21 cellular contexts compared by ENCODE assay signal in genomic region chr4:26533685-26534084, GRCh38. TPM values are rescaled to one million over a fixed set of nuclear protein-coding genes. Genes with fewer than 3 reads are reported as not detected.
A peak's percentile ranks its signal among the peaks of the same experiment; 100 is the strongest.
DNase-seq lines count a peak whose midpoint lies in the region; FAIRE-seq and TF ChIP-seq lines count a peak whose summit lies in the region.
"Had no signal": no experiment of that assay in that cellular context is flagged by ENCODE, and none has a peak within 500 bp of the region (broad histone marks: within the 10 kb centered on the region; RNA-seq: fewer than 3 reads in every experiment).

No MANE protein-coding gene starts in this region.

- no peak overlapping the region for H4K5ac ChIP-seq in H1 (ENCODE audit: insufficient read length, low read depth, low read length)

- no peaks in the 10 kb centered on the region for H3K9me3 ChIP-seq in H1 (ENCODE audit: insufficient read depth in 2 of 2, low read depth in 1 of 2, low read length in 1 of 2)

- CTCF ChIA-PET in H1 (lab: Charles Lee; ENCODE audit: partially characterized antibody), result interaction anchor here (0.6 to 1.0 kb wide), 2 partner anchors 11 to 75 kb away, joined by 3 read pairs; no protein-coding TSS in a partner anchor

- DNase-seq in H7 (peak; percentile 20), H1 (ENCODE audit: low read depth in 1 of 2, low spot score in 2 of 2) (no peak), iPS-NIHi11 (ENCODE audit: low spot score) (peak; percentile 26), ureter (ENCODE audit: low spot score) (no peak), NCI-H774 (lab: John Stamatoyannopoulos, UW) (no peak), T-helper 1 cell (no peak), GM19238 (ENCODE audit: insufficient read length, low spot score) (no peak)
- DNase-seq: 8988T; CD4-positive, alpha-beta memory T cell; DMS153; DMS79; GDM1; GOT3; HCEC 1CT had no signal

- H3K27ac ChIP-seq in H1 (ENCODE audit: low read depth, low read length), result no peak overlapping the region
- H3K27ac ChIP-seq: BLaER1, HL-60 had no signal

- TF ChIP-seq EP300 in H1 (IDR thresholded peaks at IDR 0.05; ENCODE audit: borderline replicate concordance in 1 of 2, low read depth in 2 of 2, low read length in 2 of 2), result no peak

- H3K27me3 ChIP-seq in H7 (ENCODE audit: control insufficient read depth, insufficient read depth, low read length), result no peaks in the 10 kb centered on the region
- no peaks in the 10 kb centered on the region for H3K27me3 ChIP-seq in H1 (replicated peaks in 1 of 4; ENCODE audit: control insufficient read depth in 3 of 4, extremely low read depth in 1 of 4, insufficient read depth in 3 of 4, low read length in 3 of 4)
- H3K27me3 ChIP-seq: BLaER1 had no signal

- no peak overlapping the region for H3K4me3 ChIP-seq in H7 (ENCODE audit: insufficient read depth, low read depth, low read length)
- H3K4me3 ChIP-seq in H1 (ENCODE audit: extremely low read depth in 1 of 4, insufficient read depth in 2 of 4, low read depth in 3 of 4, low read length in 4 of 4), result no peak overlapping the region
- H3K4me3 ChIP-seq: BLaER1 had no signal

- no peaks in the 10 kb centered on the region for H3K79me1 ChIP-seq in H1 (ENCODE audit: low read depth, low read length)

- H3K36me3 ChIP-seq in H7 (replicated peaks; ENCODE audit: control insufficient read depth, insufficient read depth, low read length) (no peaks in the 10 kb centered on the region), H1 (ENCODE audit: control insufficient read depth in 2 of 4, insufficient read depth in 4 of 4, low read length in 3 of 4) (no peaks in the 10 kb centered on the region)
- H3K36me3 ChIP-seq: BLaER1 had no signal

- WGBS in H1 (ENCODE audit: extremely low coverage in 1 of 2, insufficient coverage in 1 of 2, insufficient read length in 1 of 2, insufficient replicate concordance in 2 of 2, low coverage in 1 of 2, low lambda C conversion rate in 2 of 2, missing lambda C conversion rate in 1 of 2), 2 experiments, result 73% methylated on average over 2 of the region's 2 CpGs; no CpG with 5 or more reads in 1 of the 2 experiments

- no peak overlapping the region for H4K91ac ChIP-seq in H1 (replicated peaks; ENCODE audit: insufficient read length, low read length)

- H2BK5ac ChIP-seq in H1 (ENCODE audit: low read depth, low read length), result no peak overlapping the region

- FAIRE-seq in H1 (lab: Jason Lieb, UNC), result no peak
- FAIRE-seq: GM12892, GM18507 had no signal

- H2BK12ac ChIP-seq in H1 (ENCODE audit: low read depth, low read length), result no peak overlapping the region

- H3K4ac ChIP-seq in H1 (replicated peaks; ENCODE audit: insufficient read length, low read depth, low read length), result no peak overlapping the region

- no peak for TF ChIP-seq CTCF in H1 (IDR thresholded peaks at IDR 0.05; ENCODE audit: control extremely low read depth in 1 of 3, insufficient read depth in 1 of 3, low read depth in 1 of 3, low read length in 3 of 3)

- H2AK5ac ChIP-seq in H1 (ENCODE audit: low read depth, low read length), result no peak overlapping the region

- H2BK20ac ChIP-seq in H1 (ENCODE audit: low read length), result no peak overlapping the region

- H3K4me1 ChIP-seq in H1 (replicated peaks in 1 of 4; ENCODE audit: control insufficient read depth in 3 of 4, insufficient read depth in 4 of 4, low read length in 3 of 4), result peaks cover 0 to 7% (median 0%) of the 10 kb centered on the region in 4 experiments; a peak in 1 of 7 replicates
- H3K4me1 ChIP-seq: BLaER1 had no signal

- POLR2A ChIA-PET in H1 (lab: Charles Lee; ENCODE audit: partially characterized antibody), result no interaction called here

- no peak overlapping the region for H3K4me2 ChIP-seq in H1 (ENCODE audit: insufficient read depth in 1 of 2, low read depth in 2 of 2, low read length in 2 of 2)
- H3K4me2 ChIP-seq: BLaER1 had no signal

- H4K8ac ChIP-seq in H1 (ENCODE audit: extremely low read depth, insufficient read depth, low read length), result no peak overlapping the region

- peak overlapping the region; percentile 72; the same call in 1 of the 2 replicates for H2AFZ ChIP-seq in H1 (ENCODE audit: low read length)

- H3K23ac ChIP-seq in H1 (ENCODE audit: insufficient read length), result no peak overlapping the region

- TF ChIP-seq RAD21 in H1 (IDR thresholded peaks at IDR 0.05 in 1 of 2, conservative IDR thresholded peaks at IDR 0.05 in 1 of 2; ENCODE audit: low read depth in 2 of 2, low read length in 2 of 2), result no peak

- H3K9ac ChIP-seq in H1 (replicated peaks in 1 of 4; ENCODE audit: extremely low read depth in 1 of 4, low read depth in 3 of 4, low read length in 3 of 4), result no peak overlapping the region
- H3K9ac ChIP-seq: BLaER1 had no signal

- no peaks in the 10 kb centered on the region for H4K20me1 ChIP-seq in H1 (replicated peaks in 1 of 2; ENCODE audit: control insufficient read depth in 1 of 2, insufficient read depth in 2 of 2, low read length in 2 of 2)
- H4K20me1 ChIP-seq: BLaER1 had no signal

- no peaks in the 10 kb centered on the region for H3K79me2 ChIP-seq in H1 (ENCODE audit: control insufficient read depth in 1 of 2, insufficient read depth in 2 of 2, low read length in 2 of 2)

- H3K56ac ChIP-seq in H1 (replicated peaks; ENCODE audit: insufficient read length, low read depth, low read length), result no peak overlapping the region

- H3K14ac ChIP-seq in H1 (ENCODE audit: insufficient read length), result no peak overlapping the region

- no peak overlapping the region for H2BK120ac ChIP-seq in H1 (replicated peaks; ENCODE audit: low read depth, low read length)

- no peak for TF ChIP-seq POLR2A in H1 (IDR thresholded peaks at IDR 0.05; ENCODE audit: control extremely low read depth in 1 of 2, low read depth in 2 of 2, low read length in 2 of 2)

- H3K18ac ChIP-seq in H1 (ENCODE audit: extremely low read depth, low read length), result no peak overlapping the region

- no peak overlapping the region for H2BK15ac ChIP-seq in H1 (ENCODE audit: low read length)

- no peaks in the 10 kb centered on the region for H3K23me2 ChIP-seq in H1 (ENCODE audit: low read depth, low read length)

TF ChIP-seq in H1, 55 proteins besides CTCF, POLR2A, EP300 and RAD21:
- no peak for TF ChIP-seq SIX5 (IDR thresholded peaks at IDR 0.05; ENCODE audit: low read depth, low read length)
- TF ChIP-seq SP4 (IDR thresholded peaks at IDR 0.05; ENCODE audit: low read length), result no peak
- TF ChIP-seq TEAD4 (IDR thresholded peaks at IDR 0.05; ENCODE audit: low read depth, low read length), result peak; percentile 50; the same call in 1 of the 2 replicates
- TF ChIP-seq SP1 (IDR thresholded peaks at IDR 0.05; ENCODE audit: low read depth, low read length), result 0 out of 2 replicates have a peak, but pooled peaks have one; percentile 7
- TF ChIP-seq CREB1 (IDR thresholded peaks at IDR 0.05), result 0 out of 2 replicates have a peak, but pooled peaks have one; percentile 25

RNA-seq across cellular contexts. Expression of gene CCKAR, which starts 43.4 kb away (rescaled TPM):
- total RNA-seq in H7 (2014; rRNA removed; shearing (Covaris generic)), result not detected in 2 replicates
- total RNA-seq in H1 (2021; fragmentation: NEBNext Ultra II Directional; extraction: Animal tissue kit (Norgen Biotek cat#: 25700)), result not detected in 2 replicates
- not detected in 2 replicates for polyA plus RNA-seq in H1 (2011; rRNA removed)
- not detected for polyA plus RNA-seq in H1 (2011; cell fraction: cytosol; rRNA removed)
- not detected for polyA plus RNA-seq in H1 (2011; cell fraction: nucleus; rRNA removed)
- not detected in 4 replicates for polyA plus RNA-seq in H1 (2012, experiment 1 of 2)
- not detected for polyA plus RNA-seq in H1 (2012, experiment 2 of 2)
- polyA plus RNA-seq in H1 (2013, experiment 1 of 2), result not detected
- not detected for polyA plus RNA-seq in H1 (2013, experiment 2 of 2)
- not detected in 2 replicates for polyA minus RNA-seq in H1 (2011; rRNA and poly(A)+ RNA removed)
- polyA minus RNA-seq in H1 (2011; cell fraction: cytosol; rRNA and poly(A)+ RNA removed), result not detected
- polyA minus RNA-seq in H1 (2011; cell fraction: nucleus; rRNA and poly(A)+ RNA removed), result not detected
- total RNA-seq in ureter, result not detected
- total RNA-seq: A673; CD4-positive, alpha-beta memory T cell; HT1080 had no signal
- polyA plus RNA-seq: CD14-positive monocyte; CD4-positive, alpha-beta memory T cell had no signal

RNA-seq across cellular contexts. Expression of gene TBC1D19, which starts 50.2 kb away (rescaled TPM):
- 3.7 and 3.8 TPM in 2 replicates for total RNA-seq in H7 (2014; rRNA removed; shearing (Covaris generic))
- total RNA-seq in H1 (2021; fragmentation: NEBNext Ultra II Directional; extraction: Animal tissue kit (Norgen Biotek cat#: 25700)), result 2.1 and 3.5 TPM in 2 replicates
- 1.3 and 1.9 TPM in 2 replicates for polyA plus RNA-seq in H1 (2011; rRNA removed)
- 1.9 TPM for polyA plus RNA-seq in H1 (2011; cell fraction: cytosol; rRNA removed)
- polyA plus RNA-seq in H1 (2011; cell fraction: nucleus; rRNA removed), result 0.94 TPM
- 1.1 to 2.2 TPM (median 1.2 TPM) in 4 replicates for polyA plus RNA-seq in H1 (2012, experiment 1 of 2)
- 0.17 TPM for polyA plus RNA-seq in H1 (2012, experiment 2 of 2)
- polyA plus RNA-seq in H1 (2013, experiment 1 of 2), result 1.2 TPM
- 1.3 TPM for polyA plus RNA-seq in H1 (2013, experiment 2 of 2)
- polyA minus RNA-seq in H1 (2011; rRNA and poly(A)+ RNA removed), result 3.3 and 4.6 TPM in 2 replicates
- polyA minus RNA-seq in H1 (2011; cell fraction: cytosol; rRNA and poly(A)+ RNA removed), result 3.0 TPM
- 8.8 TPM for polyA minus RNA-seq in H1 (2011; cell fraction: nucleus; rRNA and poly(A)+ RNA removed)
- total RNA-seq in ureter, result 17.0 TPM

Comparison
In these comparisons a context has a peak if more than half of its experiments do, and no peak if none do; other contexts are left out.
1. DNase-seq: peak in H7 (single experiment) and iPS-NIHi11 (single experiment); none in H1 (0 of 2), ureter (single experiment), NCI-H774 (single experiment), T-helper 1 cell (0 of 5) and GM19238 (single experiment).